Comparison of ENCODE assay signal across 19 cellular contexts in genomic region chr13:97582170-97582569, GRCh38.
"Had no signal": no experiment of that assay in that cellular context is flagged by ENCODE, and none has a peak within 500 bp of the region (broad histone marks: within the 10 kb centered on the region; RNA-seq: fewer than 3 reads in every experiment).

No MANE protein-coding gene starts in this region.

- DNase-seq: activated CD4-positive, alpha-beta T cell treated with anti-CD3 and anti-CD28 coated beads, Interleukin-2, amount 10 ng/mL, durations not matched to agents 24 days and 14 days; activated CD8-positive, alpha-beta memory T cell treated with anti-CD3 and anti-CD28 coated beads, Interleukin-2, amount 50 U/mL, for 4 hours; activated CD8-positive, alpha-beta T cell treated with anti-CD3 and anti-CD28 coated beads, Interleukin-2, amount 10 ng/mL, durations not matched to agents 7 days and 5 days; activated effector memory CD4-positive, alpha-beta T cell treated with anti-CD3 and anti-CD28 coated beads, Interleukin-2, amount 50 U/mL, for 16 hours; activated naive CD4-positive, alpha-beta T cell treated with anti-CD3 and anti-CD28 coated beads, Interleukin-2, amount 50 U/mL, for 16 hours; activated T-cell treated with anti-CD3 and anti-CD28 coated beads, Interleukin-2, amount 50 U/mL, for 4 hours; cerebellar nuclear complex; cortex of kidney; gastrocnemius medialis; heart left ventricle; left ventricle myocardium superior; sigmoid colon; stimulated activated CD4-positive, alpha-beta T cell treated with anti-CD3 and anti-CD28 coated beads, Interleukin-4, amount 100 ng/mL, for 24 hours; T-helper 1 cell; T1000; testis had no signal

- H3K9me3 Mint-ChIP-seq: activated CD4-positive, alpha-beta T cell treated with anti-CD3 and anti-CD28 coated beads, Interleukin-2, amount 10 ng/mL, durations not matched to agents 24 days and 14 days; stimulated activated effector memory CD8-positive, alpha-beta T cell treated with anti-CD3 and anti-CD28 coated beads, Interleukin-12 subunit alpha, Interleukin-12 subunit beta, amount 100 ng/mL, for 72 hours had no signal

- H3K27ac Mint-ChIP-seq: activated CD4-positive, alpha-beta T cell treated with anti-CD3 and anti-CD28 coated beads, Interleukin-2, amount 10 ng/mL, durations not matched to agents 24 days and 14 days; activated CD8-positive, alpha-beta T cell treated with anti-CD3 and anti-CD28 coated beads, Interleukin-2, amount 10 ng/mL, durations not matched to agents 7 days and 5 days; stimulated activated effector memory CD8-positive, alpha-beta T cell treated with anti-CD3 and anti-CD28 coated beads, Interleukin-12 subunit alpha, Interleukin-12 subunit beta, amount 100 ng/mL, for 72 hours; type B pancreatic cell had no signal

- H3K4me3 Mint-ChIP-seq: activated CD4-positive, alpha-beta T cell treated with anti-CD3 and anti-CD28 coated beads, Interleukin-2, amount 10 ng/mL, durations not matched to agents 24 days and 14 days; activated CD8-positive, alpha-beta T cell treated with anti-CD3 and anti-CD28 coated beads, Interleukin-2, amount 10 ng/mL, durations not matched to agents 7 days and 5 days; activated T-cell treated with anti-CD3 and anti-CD28 coated beads, Interleukin-2, amount 50 U/mL, for 4 hours; stimulated activated effector memory CD8-positive, alpha-beta T cell treated with anti-CD3 and anti-CD28 coated beads, Interleukin-12 subunit alpha, Interleukin-12 subunit beta, amount 100 ng/mL, for 72 hours; type B pancreatic cell had no signal

- FAIRE-seq: bronchial epithelial cell had no signal

- H3K4me1 Mint-ChIP-seq: activated CD4-positive, alpha-beta T cell treated with anti-CD3 and anti-CD28 coated beads, Interleukin-2, amount 10 ng/mL, durations not matched to agents 24 days and 14 days had no signal

- H3K27me3 Mint-ChIP-seq: activated CD4-positive, alpha-beta T cell treated with anti-CD3 and anti-CD28 coated beads, Interleukin-2, amount 10 ng/mL, durations not matched to agents 24 days and 14 days; type B pancreatic cell had no signal

- H3K36me3 Mint-ChIP-seq: stimulated activated effector memory CD8-positive, alpha-beta T cell treated with anti-CD3 and anti-CD28 coated beads, Interleukin-12 subunit alpha, Interleukin-12 subunit beta, amount 100 ng/mL, for 72 hours; type B pancreatic cell had no signal
